13 cellular contexts compared by ENCODE assay signal in the genomic region with DNA sequence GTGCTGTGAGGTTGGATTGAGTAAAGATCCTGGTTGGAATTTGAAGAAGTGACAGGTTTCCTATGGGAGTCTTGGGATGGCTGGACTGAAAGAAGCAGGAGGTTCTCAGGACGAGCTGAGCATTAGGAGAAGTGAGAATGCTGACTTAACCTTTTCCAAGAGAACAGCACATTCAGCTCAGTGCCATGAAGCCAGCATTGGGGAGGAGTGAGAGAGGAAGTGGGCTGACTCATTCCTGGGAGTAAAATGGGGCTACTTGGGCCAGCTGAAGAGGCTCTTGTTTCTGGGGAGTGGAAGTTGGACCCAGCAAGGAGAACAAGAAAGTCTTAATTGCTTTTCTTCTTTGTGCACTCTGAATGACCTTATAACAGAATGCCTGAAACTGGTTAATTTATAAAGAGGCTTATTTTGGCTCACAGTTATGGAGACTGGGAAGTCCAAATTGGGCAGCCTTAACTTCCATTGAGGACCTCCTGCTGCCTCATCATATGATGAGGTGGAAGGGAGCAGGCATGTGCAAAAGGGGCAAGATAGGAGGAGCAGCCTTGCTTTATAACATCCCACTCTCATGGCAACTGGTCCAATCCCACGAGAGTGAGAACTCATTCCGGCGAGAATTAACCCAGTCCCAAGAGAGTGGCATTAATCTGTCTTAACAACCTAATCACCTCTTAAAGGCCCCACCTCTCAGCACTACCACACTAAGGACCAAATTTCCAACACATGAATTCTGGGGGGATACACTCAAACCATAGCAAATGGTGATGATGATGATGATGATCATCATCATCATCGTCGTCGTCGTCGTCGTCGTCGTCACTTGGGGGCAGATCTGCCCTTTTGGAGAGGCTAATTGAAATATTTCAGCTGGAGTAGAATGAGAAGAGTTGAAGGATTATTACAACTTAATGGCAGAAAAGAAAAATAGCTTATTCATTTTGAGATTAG.
A peak's percentile ranks its signal among the peaks of the same experiment; 100 is the strongest.
DNase-seq lines count a peak whose midpoint lies in the region; ATAC-seq and TF ChIP-seq lines count a peak whose summit lies in the region.
"Had no signal": no experiment of that assay in that cellular context is flagged by ENCODE, and none has a peak within 500 bp of the region (broad histone marks: within the 10 kb centered on the region; RNA-seq: fewer than 3 reads in every experiment).

No MANE protein-coding gene starts in this region.

- H3K4me3 ChIP-seq in AG10803 (ENCODE audit: low read length): no peak overlapping the region
- H3K4me3 ChIP-seq in astrocyte of the spinal cord (ENCODE audit: low read depth, low read length): no peak overlapping the region
- H3K4me3 ChIP-seq: ovary had no signal

- TF ChIP-seq CTCF in AG10803 (conservative IDR thresholded peaks at IDR 0.05; ENCODE audit: low read length) (no peak), astrocyte of the spinal cord (IDR thresholded peaks at IDR 0.05; ENCODE audit: low read depth, low read length) (no peak)

- intact Hi-C loops in posterior cingulate gyrus (cut with DNase I): no loop called here

- DNase-seq in AG10803 (ENCODE audit: low read depth) (peak; percentile 26), Kasumi-1 (lab: John Stamatoyannopoulos, UW) (peak; percentile 14 to 28), astrocyte of the spinal cord (ENCODE audit: low read depth, low spot score) (peak; percentile 60), kidney tubule cell (ENCODE audit: low spot score) (peak; percentile 45), posterior cingulate gyrus (no peak)
- DNase-seq: activated naive CD4-positive, alpha-beta T cell; Calu3; NCI-H1417; ovary; T1000 had no signal

- ATAC-seq in HG02798 (IDR thresholded peaks at IDR 0.05; ENCODE audit: poor library complexity, unreplicated experiment) (no peak), GM21619 (IDR thresholded peaks at IDR 0.05; ENCODE audit: unreplicated experiment) (no peak), HG02610 (IDR thresholded peaks at IDR 0.05; ENCODE audit: unreplicated experiment) (no peak)

- in situ Hi-C loops in astrocyte of the spinal cord (cut with HindIII; ENCODE audit: low sequenced_read_pairs): no loop called here

Comparison
In these comparisons a context has a peak if more than half of its experiments do, and no peak if none do; other contexts are left out.
1. DNase-seq: peak in AG10803 (single experiment), Kasumi-1 (2 of 2), astrocyte of the spinal cord (single experiment) and kidney tubule cell (single experiment); none in posterior cingulate gyrus (0 of 10).